1 cellular context compared by ENCODE assay signal in the genomic region with DNA sequence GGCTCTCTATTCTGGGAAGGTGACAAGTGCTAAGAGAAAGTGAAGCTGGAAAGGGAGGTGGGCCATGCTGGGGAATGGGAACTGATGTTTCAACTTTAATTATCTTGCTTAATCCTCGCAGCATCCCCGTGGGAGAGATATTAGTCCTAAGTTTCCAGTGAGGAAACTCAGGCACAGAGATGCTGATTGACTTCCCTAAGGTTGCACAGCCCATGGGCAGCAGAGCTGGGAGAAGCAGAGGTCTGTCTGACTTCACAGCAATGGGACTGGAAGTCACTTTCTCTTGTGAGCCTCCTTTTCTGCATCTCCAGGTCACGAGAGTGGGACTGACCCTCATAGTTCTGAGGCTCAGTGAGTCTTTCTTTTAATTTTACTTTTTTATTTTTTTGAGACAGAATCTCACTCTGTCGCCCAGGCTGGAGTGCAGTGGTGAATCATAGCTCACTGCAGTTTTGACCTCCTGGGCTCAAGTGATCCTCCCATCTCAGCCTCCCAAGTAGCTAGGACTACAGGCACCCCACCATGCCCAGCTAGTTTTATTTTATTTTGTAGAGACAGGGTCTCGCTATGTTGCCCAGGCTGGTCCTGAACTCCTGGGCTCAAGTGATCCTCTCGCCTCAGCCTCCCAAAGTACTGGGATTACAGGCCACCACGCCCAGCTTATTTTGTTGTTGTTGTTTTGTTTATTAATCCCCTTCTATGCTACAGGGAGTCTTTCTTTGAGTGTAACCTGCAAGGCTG.
TF ChIP-seq lines count a peak whose summit lies in the region.

No MANE protein-coding gene starts in this region.

TF ChIP-seq in H1, 55 proteins besides CTCF, POLR2A, EP300 and RAD21:
- no peak for TF ChIP-seq SIRT6 (IDR thresholded peaks at IDR 0.05; ENCODE audit: low read length)
- no peak for TF ChIP-seq POLR2AphosphoS5 (IDR thresholded peaks at IDR 0.05; ENCODE audit: low read depth, low read length)
- TF ChIP-seq, protein P1, sequence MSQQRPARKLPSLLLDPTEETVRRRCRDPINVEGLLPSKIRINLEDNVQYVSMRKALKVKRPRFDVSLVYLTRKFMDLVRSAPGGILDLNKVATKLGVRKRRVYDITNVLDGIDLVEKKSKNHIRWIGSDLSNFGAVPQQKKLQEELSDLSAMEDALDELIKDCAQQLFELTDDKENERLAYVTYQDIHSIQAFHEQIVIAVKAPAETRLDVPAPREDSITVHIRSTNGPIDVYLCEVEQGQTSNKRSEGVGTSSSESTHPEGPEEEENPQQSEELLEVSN (IDR thresholded peaks at IDR 0.05) = no peak
